Comparison of ENCODE assay signal across 2 cellular contexts in the genomic region with DNA sequence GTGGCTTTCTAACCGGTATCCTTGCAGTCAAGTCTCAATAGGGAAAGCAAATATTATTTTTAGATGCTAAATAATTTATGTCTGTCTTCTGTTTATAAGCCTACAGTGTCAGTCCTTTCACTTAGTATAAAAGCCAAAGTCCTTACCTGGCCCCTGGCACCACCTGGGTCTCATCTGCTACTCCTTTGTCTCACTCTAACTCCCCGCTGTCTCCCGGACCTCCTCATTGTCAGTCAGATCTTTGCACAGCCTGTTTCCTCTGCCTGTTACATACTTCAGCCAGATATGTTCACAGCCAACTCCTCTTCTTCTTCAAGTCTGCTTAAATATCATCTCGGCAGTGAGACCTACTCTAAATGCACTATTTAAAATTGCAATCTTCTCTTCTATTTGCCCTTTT.
TF ChIP-seq lines count a peak whose summit lies in the region.

No MANE protein-coding gene starts in this region.

TF ChIP-seq in H1, 55 proteins besides CTCF, POLR2A, EP300 and RAD21:
- TF ChIP-seq TCF12 (IDR thresholded peaks at IDR 0.05; ENCODE audit: low read depth, low read length) (0 out of 2 replicates have a peak, but pooled peaks have one; percentile 67), HDAC6 (IDR thresholded peaks at IDR 0.05; ENCODE audit: low read depth, low read length) (no peak)

TF ChIP-seq in HepG2, 621 proteins besides CTCF, POLR2A, EP300 and RAD21:
- no peak for TF ChIP-seq GFI1 (CRISPR knock-in tag; IDR thresholded peaks at IDR 0.05; ENCODE audit: borderline replicate concordance)
- no peak for TF ChIP-seq MYC (CRISPR knock-in tag; IDR thresholded peaks at IDR 0.05; ENCODE audit: borderline replicate concordance)
- no peak for TF ChIP-seq DR1 (CRISPR knock-in tag; IDR thresholded peaks at IDR 0.05)
- no peak for TF ChIP-seq ZBTB42 (CRISPR knock-in tag; IDR thresholded peaks at IDR 0.05)
- no peak for TF ChIP-seq BATF2 (CRISPR knock-in tag; IDR thresholded peaks at IDR 0.05)
- no peak for TF ChIP-seq ZNF572 (CRISPR knock-in tag; IDR thresholded peaks at IDR 0.05)
- no peak for TF ChIP-seq REPIN1 (CRISPR knock-in tag; IDR thresholded peaks at IDR 0.05; ENCODE audit: borderline replicate concordance, low read depth)
- TF ChIP-seq, protein P1, sequence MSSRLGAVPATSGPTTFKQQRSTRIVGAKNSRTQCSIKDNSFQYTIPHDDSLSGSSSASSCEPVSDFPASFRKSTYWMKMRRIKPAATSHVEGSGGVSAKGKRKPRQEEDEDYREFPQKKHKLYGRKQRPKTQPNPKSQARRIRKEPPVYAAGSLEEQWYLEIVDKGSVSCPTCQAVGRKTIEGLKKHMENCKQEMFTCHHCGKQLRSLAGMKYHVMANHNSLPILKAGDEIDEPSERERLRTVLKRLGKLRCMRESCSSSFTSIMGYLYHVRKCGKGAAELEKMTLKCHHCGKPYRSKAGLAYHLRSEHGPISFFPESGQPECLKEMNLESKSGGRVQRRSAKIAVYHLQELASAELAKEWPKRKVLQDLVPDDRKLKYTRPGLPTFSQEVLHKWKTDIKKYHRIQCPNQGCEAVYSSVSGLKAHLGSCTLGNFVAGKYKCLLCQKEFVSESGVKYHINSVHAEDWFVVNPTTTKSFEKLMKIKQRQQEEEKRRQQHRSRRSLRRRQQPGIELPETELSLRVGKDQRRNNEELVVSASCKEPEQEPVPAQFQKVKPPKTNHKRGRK (CRISPR knock-in tag; IDR thresholded peaks at IDR 0.05), result no peak
- TF ChIP-seq RFXAP (CRISPR knock-in tag; IDR thresholded peaks at IDR 0.05; ENCODE audit: borderline replicate concordance), result no peak
- TF ChIP-seq CAMTA2 (CRISPR knock-in tag; IDR thresholded peaks at IDR 0.05; ENCODE audit: borderline replicate concordance), result no peak
- no peak for TF ChIP-seq HDAC2 (CRISPR knock-in tag; IDR thresholded peaks at IDR 0.05)
- no peak for TF ChIP-seq ZNF781 (CRISPR knock-in tag; IDR thresholded peaks at IDR 0.05; ENCODE audit: borderline replicate concordance, not compliant biosample characterization)
- no peak for TF ChIP-seq ZBTB34 (CRISPR knock-in tag; IDR thresholded peaks at IDR 0.05)
- no peak for TF ChIP-seq ZNF557 (CRISPR knock-in tag; IDR thresholded peaks at IDR 0.05)
- no peak for TF ChIP-seq ZNF460 (CRISPR knock-in tag; IDR thresholded peaks at IDR 0.05; ENCODE audit: borderline replicate concordance)
- TF ChIP-seq ZSCAN12 (CRISPR knock-in tag; IDR thresholded peaks at IDR 0.05), result no peak
- TF ChIP-seq, protein P2, sequence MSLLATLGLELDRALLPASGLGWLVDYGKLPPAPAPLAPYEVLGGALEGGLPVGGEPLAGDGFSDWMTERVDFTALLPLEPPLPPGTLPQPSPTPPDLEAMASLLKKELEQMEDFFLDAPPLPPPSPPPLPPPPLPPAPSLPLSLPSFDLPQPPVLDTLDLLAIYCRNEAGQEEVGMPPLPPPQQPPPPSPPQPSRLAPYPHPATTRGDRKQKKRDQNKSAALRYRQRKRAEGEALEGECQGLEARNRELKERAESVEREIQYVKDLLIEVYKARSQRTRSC (CRISPR knock-in tag; IDR thresholded peaks at IDR 0.05; ENCODE audit: low read depth), result no peak
- TF ChIP-seq ZBTB10 (CRISPR knock-in tag; IDR thresholded peaks at IDR 0.05; ENCODE audit: borderline replicate concordance), result no peak
- TF ChIP-seq ZNF782 (CRISPR knock-in tag; IDR thresholded peaks at IDR 0.05; ENCODE audit: borderline replicate concordance), result no peak
